14 cellular contexts compared by ENCODE assay signal in the genomic region with DNA sequence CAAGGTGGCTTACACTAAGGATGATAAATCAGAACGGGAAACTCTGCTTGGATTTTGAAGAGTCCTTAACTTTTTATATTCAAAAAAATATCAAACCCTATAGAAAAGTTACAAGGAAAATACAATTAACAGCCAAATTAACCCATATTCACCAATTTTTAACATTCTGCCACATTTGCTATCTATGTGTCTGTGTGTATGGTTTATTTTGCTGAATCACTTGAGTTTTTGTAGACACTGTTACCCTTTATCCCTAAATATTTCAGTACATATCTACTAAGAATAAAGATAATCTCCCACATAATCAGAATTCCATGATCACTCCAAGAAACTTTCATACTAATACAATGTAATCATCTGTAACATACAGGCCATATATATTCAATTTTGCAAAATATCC. TPM values are rescaled to one million over a fixed set of nuclear protein-coding genes. Genes with fewer than 3 reads are reported as not detected.
A peak's percentile ranks its signal among the peaks of the same experiment; 100 is the strongest.
DNase-seq lines count a peak whose midpoint lies in the region; ATAC-seq and TF ChIP-seq lines count a peak whose summit lies in the region.
"Had no signal": no experiment of that assay in that cellular context is flagged by ENCODE, and none has a peak within 500 bp of the region (broad histone marks: within the 10 kb centered on the region; RNA-seq: fewer than 3 reads in every experiment).

No MANE protein-coding gene starts in this region.

- no peak for TF ChIP-seq CTCF in H9 (conservative IDR thresholded peaks at IDR 0.05)

- no peak overlapping the region for H3K56ac ChIP-seq in H9 (ENCODE audit: insufficient read length, low read depth, low read length)

- no CpG with 5 or more reads among the region's 1 CpG for WGBS in H9 (ENCODE audit: extremely low coverage, insufficient read length, low lambda C conversion rate)

- H3K4me1 ChIP-seq in H9 (ENCODE audit: insufficient read depth, low read length) = no peaks in the 10 kb centered on the region
- H3K4me1 ChIP-seq: ascending aorta, BE2C had no signal

- no peak overlapping the region for H4K8ac ChIP-seq in H9 (replicated peaks; ENCODE audit: insufficient read length, low read depth, low read length)

- H3K9ac ChIP-seq in H9 (ENCODE audit: extremely low read depth, insufficient read length, low read length) = no peak overlapping the region

- H3K79me2 ChIP-seq in H9 (ENCODE audit: insufficient read depth, low read length) = peaks cover 5% of the 10 kb centered on the region; the same call in 1 of the 2 replicates

- H2AK5ac ChIP-seq in H9 (ENCODE audit: insufficient read length, low read length) = no peak overlapping the region

- H3K79me1 ChIP-seq in H9 (ENCODE audit: insufficient read depth, low read depth, low read length, poor library complexity, severe bottlenecking) = peaks cover 4% of the 10 kb centered on the region

- no peak for ATAC-seq in activated naive CD8-positive, alpha-beta T cell treated with anti-CD3 and anti-CD28 coated beads, Interleukin-2, amount 50 U/mL, for 24 hours
- ATAC-seq in natural killer cell treated with Interleukin-12 subunit alpha and Interleukin-12 subunit beta and Interleukin-15 and Interleukin-18, amount 100 ng/mL, for 72 hours = no peak
- ATAC-seq in HG02759 (IDR thresholded peaks at IDR 0.05; ENCODE audit: unreplicated experiment) (no peak), left ventricle myocardium superior (no peak)

- H3K9me3 ChIP-seq in H9 (ENCODE audit: control insufficient read depth, low read depth, low read length) = no peaks in the 10 kb centered on the region
- H3K9me3 ChIP-seq: ascending aorta, BE2C, ovary had no signal

- H3T11ph ChIP-seq in H9 (ENCODE audit: low read length) = no peak overlapping the region

- H3K27ac Mint-ChIP-seq in T-helper 1 cell treated with Interleukin-12 subunit alpha and Interleukin-12 subunit beta and Interleukin-4 antibody, amounts not matched to agents 30 μg/mL and 1 μg/mL, for 36 hours = no peak overlapping the region
- no peak overlapping the region for H3K27ac Mint-ChIP-seq in H9
- H3K27ac Mint-ChIP-seq in activated naive CD8-positive, alpha-beta T cell treated with anti-CD3 and anti-CD28 coated beads, Interleukin-2, amount 50 U/mL, for 24 hours = no peak overlapping the region
- H3K27ac Mint-ChIP-seq in natural killer cell treated with Interleukin-12 subunit alpha and Interleukin-12 subunit beta and Interleukin-15 and Interleukin-18, amount 100 ng/mL, for 72 hours = peak overlapping the region in 1 of 2 donors; percentile 84

- intact Hi-C loops in left ventricle myocardium superior (cut with micrococcal nuclease) = no loop called here

- peaks cover 3% of the 10 kb centered on the region for H3K27me3 Mint-ChIP-seq in T-helper 1 cell treated with Interleukin-12 subunit alpha and Interleukin-12 subunit beta and Interleukin-4 antibody, amounts not matched to agents 30 μg/mL and 1 μg/mL, for 36 hours (ENCODE audit: low read depth)
- no peaks in the 10 kb centered on the region; the same call in 1 of the 2 replicates for H3K27me3 Mint-ChIP-seq in H9 (ENCODE audit: low read depth)
- no peaks in the 10 kb centered on the region for H3K27me3 Mint-ChIP-seq in activated naive CD8-positive, alpha-beta T cell treated with anti-CD3 and anti-CD28 coated beads, Interleukin-2, amount 50 U/mL, for 24 hours
- no peaks in the 10 kb centered on the region for H3K27me3 Mint-ChIP-seq in natural killer cell treated with Interleukin-12 subunit alpha and Interleukin-12 subunit beta and Interleukin-15 and Interleukin-18, amount 100 ng/mL, for 72 hours

- no peak overlapping the region for H2BK20ac ChIP-seq in H9 (ENCODE audit: low read depth, low read length, poor library complexity, severe bottlenecking)

- peaks cover 12% of the 10 kb centered on the region for H3K4me1 Mint-ChIP-seq in T-helper 1 cell treated with Interleukin-12 subunit alpha and Interleukin-12 subunit beta and Interleukin-4 antibody, amounts not matched to agents 30 μg/mL and 1 μg/mL, for 36 hours (ENCODE audit: low read depth)
- H3K4me1 Mint-ChIP-seq in H9 = peaks cover 9 to 14% of the 10 kb centered on the region in 2 experiments
- H3K4me1 Mint-ChIP-seq in activated naive CD8-positive, alpha-beta T cell treated with anti-CD3 and anti-CD28 coated beads, Interleukin-2, amount 50 U/mL, for 24 hours = peaks cover 34% of the 10 kb centered on the region
- H3K4me1 Mint-ChIP-seq in natural killer cell treated with Interleukin-12 subunit alpha and Interleukin-12 subunit beta and Interleukin-15 and Interleukin-18, amount 100 ng/mL, for 72 hours (ENCODE audit: low read depth in 2 of 2) = peaks cover 18 to 23% of the 10 kb centered on the region in 2 donors

- no peak overlapping the region for H3K4me2 ChIP-seq in H9 (ENCODE audit: insufficient read depth, insufficient read length, low read length)

- no peak overlapping the region for H2BK120ac ChIP-seq in H9 (ENCODE audit: low read depth, low read length, poor library complexity, severe bottlenecking)

- no peak overlapping the region for H3K23ac ChIP-seq in H9 (ENCODE audit: insufficient read length, low read depth, low read length)

- H4K5ac ChIP-seq in H9 (ENCODE audit: insufficient read length, low read depth, low read length) = no peak overlapping the region

- no peak overlapping the region for H2BK15ac ChIP-seq in H9 (ENCODE audit: low read depth, low read length)

- no peak overlapping the region for H2AFZ ChIP-seq in H9 (ENCODE audit: low read length)

- no peaks in the 10 kb centered on the region for H4K20me1 ChIP-seq in H9 (ENCODE audit: control insufficient read depth, insufficient read depth, insufficient read length)

- H3K4ac ChIP-seq in H9 (ENCODE audit: low read depth, low read length) = no peak overlapping the region

- H3K4me3 Mint-ChIP-seq in T-helper 1 cell treated with Interleukin-12 subunit alpha and Interleukin-12 subunit beta and Interleukin-4 antibody, amounts not matched to agents 30 μg/mL and 1 μg/mL, for 36 hours = peak overlapping the region; percentile 95
- H3K4me3 Mint-ChIP-seq in H9 = peak overlapping the region; percentile 91 to 96; a peak in 4 of 5 replicates
- peak overlapping the region; percentile 82 for H3K4me3 Mint-ChIP-seq in activated naive CD8-positive, alpha-beta T cell treated with anti-CD3 and anti-CD28 coated beads, Interleukin-2, amount 50 U/mL, for 24 hours
- peak overlapping the region; percentile 89 for H3K4me3 Mint-ChIP-seq in natural killer cell treated with Interleukin-12 subunit alpha and Interleukin-12 subunit beta and Interleukin-15 and Interleukin-18, amount 100 ng/mL, for 72 hours

- H3K9me3 Mint-ChIP-seq in T-helper 1 cell treated with Interleukin-12 subunit alpha and Interleukin-12 subunit beta and Interleukin-4 antibody, amounts not matched to agents 30 μg/mL and 1 μg/mL, for 36 hours = no peaks in the 10 kb centered on the region
- H3K9me3 Mint-ChIP-seq in H9 = peaks cover 2 to 3% of the 10 kb centered on the region in 2 experiments; a peak in 3 of 5 replicates
- no peaks in the 10 kb centered on the region for H3K9me3 Mint-ChIP-seq in activated naive CD8-positive, alpha-beta T cell treated with anti-CD3 and anti-CD28 coated beads, Interleukin-2, amount 50 U/mL, for 24 hours
- no peaks in the 10 kb centered on the region for H3K9me3 Mint-ChIP-seq in natural killer cell treated with Interleukin-12 subunit alpha and Interleukin-12 subunit beta and Interleukin-15 and Interleukin-18, amount 100 ng/mL, for 72 hours

- H3K27me3 ChIP-seq in H9 (ENCODE audit: insufficient read depth, low read length) = no peaks in the 10 kb centered on the region
- H3K27me3 ChIP-seq: ascending aorta, BE2C, ovary had no signal

- no peak overlapping the region for H3K27ac ChIP-seq in H9 (ENCODE audit: insufficient read length, low read depth, low read length)

- no peak for DNase-seq in T-helper 1 cell
- no peak for DNase-seq in H9
- no peak for DNase-seq in activated naive CD8-positive, alpha-beta T cell treated with anti-CD3 and anti-CD28 coated beads, Interleukin-2, amount 50 U/mL, for 24 hours
- no peak for DNase-seq in natural killer cell treated with Interleukin-12 subunit alpha and Interleukin-12 subunit beta and Interleukin-15 and Interleukin-18, amount 100 ng/mL, for 72 hours (ENCODE audit: low spot score)
- DNase-seq in GDM1 (lab: John Stamatoyannopoulos, UW) = no peak
- DNase-seq in left ventricle myocardium superior = no peak
- DNase-seq: activated CD8-positive, alpha-beta memory T cell treated with anti-CD3 and anti-CD28 coated beads for 24 hours; activated gamma-delta T cell; NCI-H1048 had no signal

- peaks cover 9% of the 10 kb centered on the region for H3K36me3 Mint-ChIP-seq in T-helper 1 cell treated with Interleukin-12 subunit alpha and Interleukin-12 subunit beta and Interleukin-4 antibody, amounts not matched to agents 30 μg/mL and 1 μg/mL, for 36 hours (ENCODE audit: low read depth)
- H3K36me3 Mint-ChIP-seq in H9 (ENCODE audit: insufficient read depth in 1 of 3, low read depth in 3 of 3) = peaks cover 5 to 8% (median 7%) of the 10 kb centered on the region in 3 experiments
- H3K36me3 Mint-ChIP-seq in activated naive CD8-positive, alpha-beta T cell treated with anti-CD3 and anti-CD28 coated beads, Interleukin-2, amount 50 U/mL, for 24 hours (ENCODE audit: low read depth) = peaks cover 5% of the 10 kb centered on the region
- H3K36me3 Mint-ChIP-seq in natural killer cell treated with Interleukin-12 subunit alpha and Interleukin-12 subunit beta and Interleukin-15 and Interleukin-18, amount 100 ng/mL, for 72 hours = peaks cover 5% of the 10 kb centered on the region

- H3K23me2 ChIP-seq in H9 (ENCODE audit: insufficient read length, low read depth, low read length, poor library complexity, severe bottlenecking) = peaks cover 6% of the 10 kb centered on the region

- no peak overlapping the region for H3K14ac ChIP-seq in H9 (ENCODE audit: insufficient read depth, low read length)

- H4K91ac ChIP-seq in H9 (ENCODE audit: insufficient read length, low read depth, low read length) = no peak overlapping the region

- H3K18ac ChIP-seq in H9 (ENCODE audit: insufficient read length, low read depth, low read length) = no peak overlapping the region

- no peak overlapping the region for H2BK12ac ChIP-seq in H9 (ENCODE audit: insufficient read length, low read depth, low read length)

- no peak overlapping the region for H2BK5ac ChIP-seq in H9 (ENCODE audit: insufficient read length, low read length)

RNA-seq across cellular contexts. Expression of gene SRPK2, which starts 1.2 kb away (rescaled TPM):
- 40.4 and 41.1 TPM in 2 replicates for total RNA-seq in H9 (2021)
- total RNA-seq in natural killer cell treated with Interleukin-12 subunit alpha and Interleukin-12 subunit beta and Interleukin-15 and Interleukin-18, amount 100 ng/mL, for 72 hours = 10 to 100 TPM; 39.1 to 47.3 TPM
- total RNA-seq in left ventricle myocardium superior = 29.1 TPM
